In the genomic region with DNA sequence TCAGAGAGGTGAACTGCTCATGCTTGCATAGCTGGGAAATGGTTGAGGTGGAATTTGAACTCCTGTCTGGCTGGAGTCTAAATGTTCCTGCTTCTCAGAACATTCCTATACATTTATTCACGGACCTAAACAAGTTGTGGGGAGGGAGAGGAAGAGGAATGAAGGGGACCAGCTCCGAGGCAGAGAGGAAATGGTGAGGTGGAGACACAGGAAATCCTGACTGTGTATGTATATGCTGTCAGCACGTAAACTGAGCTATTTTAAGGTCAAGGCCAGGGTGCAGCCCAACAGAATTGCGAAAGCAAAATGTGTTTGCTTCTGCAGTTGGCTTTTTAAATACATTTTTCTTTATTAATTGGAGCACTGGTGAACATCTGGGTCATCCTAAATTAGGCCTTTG, we compare ENCODE assay signal across 9 cellular contexts.
DNase-seq lines count a peak whose midpoint lies in the region; ATAC-seq and TF ChIP-seq lines count a peak whose summit lies in the region.
"Had no signal": no experiment of that assay in that cellular context is flagged by ENCODE, and none has a peak within 500 bp of the region (broad histone marks: within the 10 kb centered on the region; RNA-seq: fewer than 3 reads in every experiment).

No MANE protein-coding gene starts in this region.

- peaks cover 65% of the 10 kb centered on the region for H3K4me1 Mint-ChIP-seq in Calu3 (ENCODE audit: low read depth, unreplicated experiment)
- H3K4me1 Mint-ChIP-seq in T-helper 17 cell: peaks cover 51% of the 10 kb centered on the region

- peak; percentile 88 for ATAC-seq in T-helper 17 cell
- peak; percentile 78 for ATAC-seq in esophagus mucosa
- no peak for ATAC-seq in GM21825 (IDR thresholded peaks at IDR 0.05; ENCODE audit: unreplicated experiment)

- no peak overlapping the region for H3K4me3 Mint-ChIP-seq in Calu3 (ENCODE audit: low read depth, unreplicated experiment)
- peak overlapping the region; percentile 90 for H3K4me3 Mint-ChIP-seq in T-helper 17 cell

- H3K27me3 ChIP-seq in skeletal muscle satellite cell (ENCODE audit: control insufficient read depth, insufficient read depth, low read length): no peaks in the 10 kb centered on the region
- H3K27me3 ChIP-seq: vagina had no signal

- intact Hi-C loops in Calu3 (cut with micrococcal nuclease; ENCODE audit: unreplicated experiment): no loop called here

- no peaks in the 10 kb centered on the region for H3K9me3 Mint-ChIP-seq in Calu3 (ENCODE audit: low read depth, unreplicated experiment)

- H3K27me3 Mint-ChIP-seq in Calu3 (ENCODE audit: unreplicated experiment): no peaks in the 10 kb centered on the region
- H3K27me3 Mint-ChIP-seq in T-helper 17 cell: no peaks in the 10 kb centered on the region

- no peak overlapping the region for H3K4me3 ChIP-seq in HFF-Myc (replicated peaks; ENCODE audit: low read depth, low read length)
- no peak overlapping the region for H3K4me3 ChIP-seq in skeletal muscle satellite cell (ENCODE audit: low read length)
- H3K4me3 ChIP-seq: vagina had no signal

- no peaks in the 10 kb centered on the region for H3K36me3 ChIP-seq in skeletal muscle satellite cell (ENCODE audit: insufficient read depth, low read length)
- H3K36me3 ChIP-seq: vagina had no signal

- TF ChIP-seq CTCF in Calu3 (IDR thresholded peaks at IDR 0.05; ENCODE audit: unreplicated experiment) (no peak), HFF-Myc (IDR thresholded peaks at IDR 0.05; ENCODE audit: low read depth, low read length, missing control alignments) (no peak)

- peak overlapping the region; percentile 38 for H3K4me2 ChIP-seq in skeletal muscle satellite cell (ENCODE audit: low read length)

- H3K36me3 Mint-ChIP-seq in Calu3 (ENCODE audit: insufficient read depth, unreplicated experiment) (peaks cover 20% of the 10 kb centered on the region), T-helper 17 cell (ENCODE audit: low read depth) (peaks cover 2% of the 10 kb centered on the region)

- BruUV-seq in Calu3 (replicated peaks; lab: Mats Ljungman, UMichigan): no TSS peak

- no peaks in the 10 kb centered on the region for H3K9me3 ChIP-seq in T-helper 17 cell (ENCODE audit: control insufficient read depth, low read length, poor library complexity, severe bottlenecking)
- H3K9me3 ChIP-seq in skeletal muscle satellite cell (replicated peaks; ENCODE audit: low read length): no peaks in the 10 kb centered on the region
- H3K9me3 ChIP-seq: vagina had no signal

- H3K27ac Mint-ChIP-seq in Calu3 (ENCODE audit: unreplicated experiment) (peak overlapping the region; percentile 78), T-helper 17 cell (peak overlapping the region; percentile 96)

- H3K9ac ChIP-seq in skeletal muscle satellite cell (ENCODE audit: low read depth, low read length): peak overlapping the region; percentile 84

- DNase-seq in Calu3 (peak; percentile 27), HFF-Myc (ENCODE audit: extremely low read depth, low read depth) (peak; percentile 77), T-helper 17 cell (no peak), NCI-H1930 (lab: John Stamatoyannopoulos, UW) (no peak), erythroblast (lab: John Stamatoyannopoulos, UW) (no peak)

- CTCF ChIA-PET in Calu3 (lab: Charles Lee): interaction anchor here (1.5 kb wide), 1 partner anchor 33 kb away, joined by 9 read pairs; no protein-coding TSS in a partner anchor

- no peak for TF ChIP-seq POLR2A in erythroblast (IDR thresholded peaks at IDR 0.05; ENCODE audit: low read length)

- peaks cover 40% of the 10 kb centered on the region for H3K4me1 ChIP-seq in skeletal muscle satellite cell (ENCODE audit: control insufficient read depth, insufficient read depth, low read length)

Comparison
In these comparisons a context has a peak if more than half of its experiments do, and no peak if none do; other contexts are left out.
1. DNase-seq: peak in Calu3 (single experiment) and HFF-Myc (single experiment); none in T-helper 17 cell (0 of 3), NCI-H1930 (0 of 2) and erythroblast (0 of 2).